1 cellular context compared by ENCODE assay signal in genomic region chr20:17874271-17875105, GRCh38.
A peak's percentile ranks its signal among the peaks of the same experiment; 100 is the strongest.
TF ChIP-seq lines count a peak whose summit lies in the region.

No MANE protein-coding gene starts in this region.

TF ChIP-seq in HepG2, 621 proteins besides CTCF, POLR2A, EP300 and RAD21 (continued from another document):
- peak; percentile 78 for TF ChIP-seq ZKSCAN8 (CRISPR knock-in tag; IDR thresholded peaks at IDR 0.05; ENCODE audit: borderline replicate concordance)
